In genomic region chr1:170547255-170547654, GRCh38 we compare ENCODE assay signal across 28 cellular contexts.
"Had no signal": no experiment of that assay in that cellular context is flagged by ENCODE, and none has a peak within 500 bp of the region (broad histone marks: within the 10 kb centered on the region; RNA-seq: fewer than 3 reads in every experiment).

No MANE protein-coding gene starts in this region.

- ATAC-seq: effector memory CD8-positive, alpha-beta T cell; esophagus mucosa; foreskin keratinocyte; gastrocnemius medialis; gastroesophageal sphincter; heart left ventricle; heart right ventricle had no signal

- H3K4me3 Mint-ChIP-seq: dendritic cell treated with granulocyte-macrophage colony-stimulating factor and Interleukin-4, amounts not matched to agents 40 ng/mL and 50 ng/mL, for 4 days; effector memory CD8-positive, alpha-beta T cell; endodermal cell had no signal

- H3K4me3 ChIP-seq: colonic mucosa, coronary artery, dorsolateral prefrontal cortex, esophagus muscularis mucosa, esophagus squamous epithelium, gastrocnemius medialis, gastroesophageal sphincter, heart left ventricle, heart right ventricle had no signal

- H3K36me3 ChIP-seq: colonic mucosa had no signal

- H3K27me3 ChIP-seq: colonic mucosa, dorsolateral prefrontal cortex, esophagus muscularis mucosa, esophagus squamous epithelium, foreskin keratinocyte, gastrocnemius medialis, gastroesophageal sphincter, heart left ventricle, heart right ventricle had no signal

- H3K4me1 ChIP-seq: colonic mucosa, esophagus muscularis mucosa, esophagus squamous epithelium, gastrocnemius medialis, gastroesophageal sphincter, heart left ventricle, heart right ventricle had no signal

- DNase-seq: colonic mucosa; cortex of kidney; dermis blood vessel endothelial cell; dorsolateral prefrontal cortex; effector CD4-positive, alpha-beta T cell; effector CD8-positive, alpha-beta T cell; effector memory CD4-positive, alpha-beta T cell; effector memory CD8-positive, alpha-beta T cell; endodermal cell; erythroblast; esophagus squamous epithelium; foreskin fibroblast; foreskin keratinocyte; foreskin melanocyte; gastrocnemius medialis; glutamatergic neuron; head of caudate nucleus; heart left ventricle; heart right ventricle had no signal

- H3K27me3 Mint-ChIP-seq: dendritic cell treated with granulocyte-macrophage colony-stimulating factor and Interleukin-4, amounts not matched to agents 40 ng/mL and 50 ng/mL, for 4 days; effector memory CD8-positive, alpha-beta T cell had no signal

- H3K9me3 ChIP-seq: colonic mucosa, esophagus muscularis mucosa, esophagus squamous epithelium, gastrocnemius medialis, gastroesophageal sphincter, heart left ventricle had no signal

- H3K27ac ChIP-seq: colonic mucosa, coronary artery, dorsolateral prefrontal cortex, epithelial cell of prostate, esophagus muscularis mucosa, esophagus squamous epithelium, foreskin keratinocyte, gastrocnemius medialis, gastroesophageal sphincter, heart left ventricle, heart right ventricle had no signal

- H3K27ac Mint-ChIP-seq: dendritic cell treated with granulocyte-macrophage colony-stimulating factor and Interleukin-4, amounts not matched to agents 40 ng/mL and 50 ng/mL, for 4 days; endodermal cell had no signal

- H3K4me1 Mint-ChIP-seq: endodermal cell had no signal

- FAIRE-seq: colon, endothelial cell of umbilical vein, frontal cortex had no signal

- H3K9me3 Mint-ChIP-seq: dendritic cell treated with granulocyte-macrophage colony-stimulating factor and Interleukin-4, amounts not matched to agents 40 ng/mL and 50 ng/mL, for 4 days; endodermal cell had no signal
